1 cellular context compared by ENCODE assay signal in the genomic region with DNA sequence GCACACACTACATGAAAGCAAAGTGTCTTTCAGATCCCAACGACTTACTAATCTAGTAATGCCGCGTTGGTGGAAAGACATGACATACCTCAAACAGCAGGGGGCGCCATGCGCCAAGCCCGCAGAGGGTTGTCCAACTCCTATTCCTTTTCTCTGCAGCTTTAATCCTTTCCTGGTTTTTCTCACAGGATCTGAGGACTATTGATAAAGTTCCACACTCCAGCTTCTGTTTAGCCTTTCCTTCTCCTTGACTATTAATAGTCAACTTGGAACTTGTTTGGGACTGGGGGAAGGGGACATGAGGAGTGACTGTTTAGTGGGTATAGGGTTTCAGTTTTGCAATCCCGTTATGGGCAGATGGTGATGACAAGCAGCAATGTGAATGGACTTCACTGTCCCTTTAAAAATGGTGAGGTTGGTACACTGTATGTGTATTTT.
TF ChIP-seq lines count a peak whose summit lies in the region.

No MANE protein-coding gene starts in this region.

TF ChIP-seq in SK-N-SH, 30 proteins besides CTCF, POLR2A, EP300 and RAD21 (continued from another document):
- TF ChIP-seq, protein P1, sequence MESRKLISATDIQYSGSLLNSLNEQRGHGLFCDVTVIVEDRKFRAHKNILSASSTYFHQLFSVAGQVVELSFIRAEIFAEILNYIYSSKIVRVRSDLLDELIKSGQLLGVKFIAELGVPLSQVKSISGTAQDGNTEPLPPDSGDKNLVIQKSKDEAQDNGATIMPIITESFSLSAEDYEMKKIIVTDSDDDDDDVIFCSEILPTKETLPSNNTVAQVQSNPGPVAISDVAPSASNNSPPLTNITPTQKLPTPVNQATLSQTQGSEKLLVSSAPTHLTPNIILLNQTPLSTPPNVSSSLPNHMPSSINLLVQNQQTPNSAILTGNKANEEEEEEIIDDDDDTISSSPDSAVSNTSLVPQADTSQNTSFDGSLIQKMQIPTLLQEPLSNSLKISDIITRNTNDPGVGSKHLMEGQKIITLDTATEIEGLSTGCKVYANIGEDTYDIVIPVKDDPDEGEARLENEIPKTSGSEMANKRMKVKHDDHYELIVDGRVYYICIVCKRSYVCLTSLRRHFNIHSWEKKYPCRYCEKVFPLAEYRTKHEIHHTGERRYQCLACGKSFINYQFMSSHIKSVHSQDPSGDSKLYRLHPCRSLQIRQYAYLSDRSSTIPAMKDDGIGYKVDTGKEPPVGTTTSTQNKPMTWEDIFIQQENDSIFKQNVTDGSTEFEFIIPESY (IDR thresholded peaks at IDR 0.05; ENCODE audit: borderline replicate concordance, low read depth), result no peak
- TF ChIP-seq FOSL2 (IDR thresholded peaks at IDR 0.05; ENCODE audit: borderline replicate concordance, low read depth), result no peak
